In the genomic region with DNA sequence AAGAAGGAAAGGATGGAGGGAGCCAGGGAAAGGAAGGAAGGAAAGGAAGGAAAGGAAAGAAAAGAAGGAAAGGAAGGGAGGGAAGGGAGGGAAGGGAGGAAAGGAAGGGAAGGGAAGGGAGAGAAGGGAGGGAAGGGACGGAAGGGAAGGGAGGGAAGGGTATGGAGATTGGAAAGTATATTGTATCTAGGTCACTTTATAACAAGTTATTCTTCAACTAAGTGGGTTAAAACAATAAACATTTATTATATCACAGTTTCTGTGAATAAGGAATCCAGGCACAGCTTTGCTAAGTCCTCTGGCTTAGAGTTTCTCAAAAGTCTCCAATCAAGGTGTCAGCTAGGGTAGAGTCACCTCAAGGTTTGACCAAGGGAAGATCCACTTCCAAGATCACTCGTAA, we compare ENCODE assay signal across 25 cellular contexts.
"Had no signal": no experiment of that assay in that cellular context is flagged by ENCODE, and none has a peak within 500 bp of the region (broad histone marks: within the 10 kb centered on the region; RNA-seq: fewer than 3 reads in every experiment).

No MANE protein-coding gene starts in this region.

- H3K36me3 ChIP-seq: colonic mucosa, gastroesophageal sphincter, heart left ventricle, lower lobe of right lung, prostate gland, right atrium auricular region, sigmoid colon, spleen, vagina had no signal

- H3K9me3 Mint-ChIP-seq: endodermal cell; stimulated activated memory B cell treated with anti-CD40 and anti-IgM and Interleukin-4, amounts not matched to agents 10 μg/mL and 1 μg/mL and 100 μg/mL, for 72 hours had no signal

- DNase-seq: colonic mucosa; effector CD8-positive, alpha-beta T cell; endodermal cell; foreskin keratinocyte; heart left ventricle; left cardiac atrium; left ventricle myocardium superior; lower lobe of right lung; natural killer cell; sigmoid colon; spleen; stimulated activated CD4-positive, alpha-beta T cell treated with anti-CD3 and anti-CD28 coated beads, Interleukin-4, amount 100 ng/mL, for 4 hours; stimulated activated naive CD8-positive, alpha-beta T cell treated with anti-CD3 and anti-CD28 coated beads, Interleukin-15, Interleukin-2, amounts not matched to agents 100 U/mL and 50 U/mL, for 24 hours; substantia nigra; trophoblast cell had no signal

- H2AFZ ChIP-seq: hepatocyte had no signal

- ATAC-seq: esophagus mucosa; foreskin keratinocyte; gastroesophageal sphincter; heart left ventricle; left cardiac atrium; left ventricle myocardium superior; lower lobe of right lung; natural killer cell; stimulated activated memory B cell treated with anti-CD40 and anti-IgM and Interleukin-4, amounts not matched to agents 10 μg/mL and 1 μg/mL and 100 μg/mL, for 72 hours; stimulated activated naive CD8-positive, alpha-beta T cell treated with anti-CD3 and anti-CD28 coated beads, Interleukin-15, Interleukin-2, amounts not matched to agents 100 U/mL and 50 U/mL, for 24 hours had no signal

- H3K9me3 ChIP-seq: colonic mucosa, gastroesophageal sphincter, lower lobe of right lung, prostate gland, right atrium auricular region, sigmoid colon, spleen, vagina had no signal

- H3K4me3 ChIP-seq: colonic mucosa, gastroesophageal sphincter, heart left ventricle, hepatocyte, lower lobe of right lung, prostate gland, right atrium auricular region, sigmoid colon, spleen, vagina had no signal

- H3K79me2 ChIP-seq: hepatocyte had no signal

- H3K4me1 Mint-ChIP-seq: neural crest cell had no signal

- H3K27ac ChIP-seq: colonic mucosa, epithelial cell of prostate, foreskin keratinocyte, gastroesophageal sphincter, heart left ventricle, hepatocyte, lower lobe of right lung, prostate gland, right atrium auricular region, sigmoid colon, spleen, vagina had no signal

- H3K4me2 ChIP-seq: hepatocyte had no signal

- H3K4me1 ChIP-seq: colonic mucosa, foreskin keratinocyte, gastroesophageal sphincter, prostate gland, right atrium auricular region, sigmoid colon, vagina had no signal

- H3K4me3 Mint-ChIP-seq: dendritic cell treated with granulocyte-macrophage colony-stimulating factor and Interleukin-4, amounts not matched to agents 40 ng/mL and 50 ng/mL, for 4 days; endodermal cell; natural killer cell; neural crest cell; stimulated activated memory B cell treated with anti-CD40 and anti-IgM and Interleukin-4, amounts not matched to agents 10 μg/mL and 1 μg/mL and 100 μg/mL, for 72 hours had no signal

- H3K36me3 Mint-ChIP-seq: natural killer cell; stimulated activated memory B cell treated with anti-CD40 and anti-IgM and Interleukin-4, amounts not matched to agents 10 μg/mL and 1 μg/mL and 100 μg/mL, for 72 hours had no signal

- H3K27ac Mint-ChIP-seq: dendritic cell treated with granulocyte-macrophage colony-stimulating factor and Interleukin-4, amounts not matched to agents 40 ng/mL and 50 ng/mL, for 4 days; endodermal cell; natural killer cell; stimulated activated memory B cell treated with anti-CD40 and anti-IgM and Interleukin-4, amounts not matched to agents 10 μg/mL and 1 μg/mL and 100 μg/mL, for 72 hours had no signal

- H3K27me3 Mint-ChIP-seq: dendritic cell treated with granulocyte-macrophage colony-stimulating factor and Interleukin-4, amounts not matched to agents 40 ng/mL and 50 ng/mL, for 4 days; stimulated activated memory B cell treated with anti-CD40 and anti-IgM and Interleukin-4, amounts not matched to agents 10 μg/mL and 1 μg/mL and 100 μg/mL, for 72 hours had no signal

- H3K27me3 ChIP-seq: colonic mucosa, foreskin keratinocyte, gastroesophageal sphincter, heart left ventricle, hepatocyte, right atrium auricular region, sigmoid colon, spleen, vagina had no signal
